ENCODE assay signal across 3 cellular contexts in genomic region chr13:99558570-99559180, GRCh38.
TF ChIP-seq lines count a peak whose summit lies in the region.

No MANE protein-coding gene starts in this region.

TF ChIP-seq in IMR-90, 13 proteins besides CTCF, POLR2A, EP300 and RAD21:
- TF ChIP-seq CEBPB (IDR thresholded peaks at IDR 0.05; ENCODE audit: low read depth, low read length) (no peak), RFX5 (IDR thresholded peaks at IDR 0.05; ENCODE audit: low read depth, low read length) (no peak), MAZ (IDR thresholded peaks at IDR 0.05; ENCODE audit: borderline replicate concordance, low read depth, low read length) (no peak), MAFK (IDR thresholded peaks at IDR 0.05; ENCODE audit: low read depth, low read length) (no peak), NFE2L2 (IDR thresholded peaks at IDR 0.05; ENCODE audit: low read depth, low read length) (no peak), ELK1 (IDR thresholded peaks at IDR 0.05; ENCODE audit: borderline replicate concordance, low read depth, low read length) (no peak)

TF ChIP-seq in HepG2, 621 proteins besides CTCF, POLR2A, EP300 and RAD21 (continues in another document):
- TF ChIP-seq SIX1 (CRISPR knock-in tag; IDR thresholded peaks at IDR 0.05; ENCODE audit: borderline replicate concordance) = peak; percentile 46; the same call in 1 of the 2 replicates
- TF ChIP-seq TBX3 (IDR thresholded peaks at IDR 0.05; ENCODE audit: borderline replicate concordance) = peak; percentile 62; the same call in 1 of the 2 replicates
- no peak for TF ChIP-seq SRSF4 (IDR thresholded peaks at IDR 0.05; ENCODE audit: low read depth, low read length, poor library complexity, severe bottlenecking)
- no peak for TF ChIP-seq NFRKB (IDR thresholded peaks at IDR 0.05)
- no peak for TF ChIP-seq SOX6 (IDR thresholded peaks at IDR 0.05)
- peak; percentile 47; the same call in 1 of the 2 replicates for TF ChIP-seq SOX6 (CRISPR knock-in tag; IDR thresholded peaks at IDR 0.05)
- TF ChIP-seq SMAD1 (CRISPR knock-in tag; IDR thresholded peaks at IDR 0.05; ENCODE audit: borderline replicate concordance, low read depth) = no peak
- TF ChIP-seq NKX3-1 (CRISPR knock-in tag; IDR thresholded peaks at IDR 0.05) = no peak
- TF ChIP-seq ZNF562 (CRISPR knock-in tag; IDR thresholded peaks at IDR 0.05; ENCODE audit: borderline replicate concordance) = no peak
- peak; percentile 82 for TF ChIP-seq ZNF609 (CRISPR knock-in tag; IDR thresholded peaks at IDR 0.05; ENCODE audit: borderline replicate concordance)
- 0 out of 2 replicates have a peak, but pooled peaks have one; percentile 20 for TF ChIP-seq NR2C2 (CRISPR knock-in tag; IDR thresholded peaks at IDR 0.05; ENCODE audit: borderline replicate concordance)
- TF ChIP-seq TP53 (CRISPR knock-in tag; conservative IDR thresholded peaks at IDR 0.05) = no peak
- TF ChIP-seq HCFC1 (IDR thresholded peaks at IDR 0.05; ENCODE audit: low read depth, low read length) = no peak
- no peak for TF ChIP-seq RAD51 (IDR thresholded peaks at IDR 0.05; ENCODE audit: borderline replicate concordance)
- TF ChIP-seq TRIM24 (CRISPR knock-in tag; IDR thresholded peaks at IDR 0.05) = no peak
- TF ChIP-seq CC2D1A (CRISPR knock-in tag; IDR thresholded peaks at IDR 0.05) = no peak
- TF ChIP-seq AGO2 (optimal IDR thresholded peaks at IDR 0.05; ENCODE audit: low read depth, low read length) = no peak
- peak; percentile 88 for TF ChIP-seq ZNF646 (CRISPR knock-in tag; IDR thresholded peaks at IDR 0.05)

TF ChIP-seq in GM12891, 5 proteins besides CTCF, POLR2A, EP300 and RAD21:
- TF ChIP-seq PAX5 (IDR thresholded peaks at IDR 0.05; ENCODE audit: insufficient read depth, low read length, severe bottlenecking) (no peak), POU2F2 (IDR thresholded peaks at IDR 0.05; ENCODE audit: low read depth, low read length) (no peak), POLR2AphosphoS5 (IDR thresholded peaks at IDR 0.05; ENCODE audit: low read depth, low read length) (no peak), TAF1 (IDR thresholded peaks at IDR 0.05; ENCODE audit: low read depth, low read length) (no peak), SPI1 (IDR thresholded peaks at IDR 0.05; ENCODE audit: low read depth, low read length) (no peak)
